In genomic region chr11:62400760-62401159, GRCh38 we compare ENCODE assay signal across 8 cellular contexts. TPM values are rescaled to one million over a fixed set of nuclear protein-coding genes. Genes with fewer than 3 reads are reported as not detected.
DNase-seq lines count a peak whose midpoint lies in the region; ATAC-seq, FAIRE-seq and TF ChIP-seq lines count a peak whose summit lies in the region.

No MANE protein-coding gene starts in this region.

- DNase-seq in H54 (ENCODE audit: insufficient read length, low spot score) (peak; percentile 80), cardiac fibroblast (ENCODE audit: low read depth in 2 of 2) (peak; percentile 59 to 89), spleen (peak; percentile 65), NCI-H2227 (lab: John Stamatoyannopoulos, UW; ENCODE audit: unreplicated experiment) (no peak), LoVo (ENCODE audit: low spot score) (no peak), NK-92 (lab: John Stamatoyannopoulos, UW; ENCODE audit: unreplicated experiment) (no peak)

- no peak overlapping the region for H3K4me3 ChIP-seq in cardiac fibroblast (replicated peaks in 1 of 2; ENCODE audit: low read depth in 2 of 2, low read length in 2 of 2)
- H3K4me3 ChIP-seq in spleen: no peak overlapping the region

- WGBS in spleen, 5 donors: 72 to 88% (median 76%) methylated on average over 8 to 9 of the region's 9 CpGs

- no peak for FAIRE-seq in H54 (lab: Jason Lieb, UNC)

- TF ChIP-seq POLR2A in H54 (IDR thresholded peaks at IDR 0.05; ENCODE audit: low read depth, low read length): no peak; the same call in 1 of the 2 replicates
- no peak for TF ChIP-seq POLR2A in spleen (IDR thresholded peaks at IDR 0.05)

- intact Hi-C loops in spleen (cut with DNase I; ENCODE audit: low total_unique reads): no loop called here

- peaks cover 10 to 62% (median 35%) of the 10 kb centered on the region in 6 donors for H3K4me1 ChIP-seq in spleen

- H3K27ac ChIP-seq in layer of hippocampus (ENCODE audit: low read depth, low read length) (peak overlapping the region; percentile 80), spleen (peak overlapping the region in 4 of 8 donors; percentile 66 to 77 (median 70))

- no peak for ATAC-seq in GM19467 (IDR thresholded peaks at IDR 0.05; ENCODE audit: unreplicated experiment)

- no peaks in the 10 kb centered on the region for H3K9me3 ChIP-seq in spleen

- no peak for TF ChIP-seq CTCF in cardiac fibroblast (IDR thresholded peaks at IDR 0.05; ENCODE audit: low read depth, low read length)
- no peak for TF ChIP-seq CTCF in spleen (IDR thresholded peaks at IDR 0.05 in 8 of 11, conservative IDR thresholded peaks at IDR 0.05 in 3 of 11)

- H3K36me3 ChIP-seq in spleen: no peaks in the 10 kb centered on the region

- no peaks in the 10 kb centered on the region for H3K27me3 ChIP-seq in layer of hippocampus (ENCODE audit: control insufficient read depth, insufficient read depth, low read length)
- no peaks in the 10 kb centered on the region for H3K27me3 ChIP-seq in spleen (replicated peaks in 1 of 7)

RNA-seq across cellular contexts. Expression of gene SCGB1A1, which starts 18.1 kb away (rescaled TPM):
- not detected for total RNA-seq in spleen
- polyA plus RNA-seq in spleen: under 1 TPM in 1 of 3 donors, not detected in 2; 0.35 TPM

Comparison
In these comparisons a context has a peak if more than half of its experiments do, and no peak if none do; other contexts are left out.
1. DNase-seq: peak in H54 (single experiment), cardiac fibroblast (2 of 2) and spleen (single experiment); none in NCI-H2227 (single experiment), LoVo (single experiment) and NK-92 (single experiment).